Comparison of ENCODE assay signal across 1 cellular context in the genomic region with DNA sequence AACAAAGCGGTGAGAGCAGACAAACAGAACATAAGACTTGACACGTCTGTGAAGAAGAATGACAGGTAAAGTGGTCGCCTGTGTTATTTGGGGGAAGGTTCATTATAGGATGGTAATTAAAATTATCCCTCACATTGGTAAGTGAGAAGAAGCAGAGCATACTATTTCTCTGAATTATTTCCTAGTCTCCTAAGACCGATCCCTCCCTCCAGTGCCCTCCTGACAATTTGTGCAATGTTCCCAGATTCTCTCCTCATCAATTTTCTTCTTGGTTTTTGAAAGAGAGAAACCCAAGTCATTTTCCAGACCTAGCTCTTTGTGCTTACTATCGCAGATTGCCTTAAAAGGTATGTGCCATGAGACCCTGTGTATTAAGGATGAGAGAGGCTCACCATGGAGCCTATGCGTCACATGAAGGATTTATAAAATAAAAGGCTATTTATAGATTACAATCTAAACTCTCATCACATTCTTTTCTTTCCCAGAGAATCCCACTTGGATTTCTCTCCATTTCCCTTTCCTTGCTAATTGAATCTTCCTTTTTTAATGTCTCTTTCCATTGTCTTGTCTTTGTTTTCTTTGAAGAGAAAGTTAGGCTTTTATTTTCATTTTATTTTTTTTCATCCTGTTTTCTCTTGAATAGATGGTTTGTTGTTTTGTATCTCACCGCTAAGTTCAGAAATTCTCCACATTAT.
TF ChIP-seq lines count a peak whose summit lies in the region.

No MANE protein-coding gene starts in this region.

TF ChIP-seq in IMR-90, 13 proteins besides CTCF, POLR2A, EP300 and RAD21 (continued from another document):
- TF ChIP-seq SMC3 (IDR thresholded peaks at IDR 0.05; ENCODE audit: low read depth, low read length), result no peak
- no peak for TF ChIP-seq USF2 (IDR thresholded peaks at IDR 0.05; ENCODE audit: low read depth, low read length)
- no peak for TF ChIP-seq MAFK (IDR thresholded peaks at IDR 0.05; ENCODE audit: low read depth, low read length)
